26 cellular contexts compared by ENCODE assay signal in the genomic region with DNA sequence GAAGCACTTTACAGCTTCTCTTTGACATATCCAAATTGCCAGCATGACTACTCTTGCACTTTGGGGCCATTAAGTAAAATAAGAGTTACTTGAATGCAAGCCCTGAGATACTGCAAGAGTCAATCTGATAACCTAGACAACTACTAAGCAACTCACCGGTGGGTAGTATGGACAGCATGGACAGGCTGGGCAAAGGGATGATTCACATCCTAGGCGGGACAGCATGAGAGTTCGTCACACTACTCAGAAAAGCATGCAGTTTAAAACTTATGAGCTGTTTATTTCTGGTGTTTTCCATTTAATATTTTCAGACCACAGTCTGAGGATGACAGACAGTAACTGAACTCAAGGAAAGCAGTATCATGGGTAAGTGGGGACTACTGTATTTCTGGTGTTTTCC.
DNase-seq lines count a peak whose midpoint lies in the region; ATAC-seq and TF ChIP-seq lines count a peak whose summit lies in the region.
"Had no signal": no experiment of that assay in that cellular context is flagged by ENCODE, and none has a peak within 500 bp of the region (broad histone marks: within the 10 kb centered on the region; RNA-seq: fewer than 3 reads in every experiment).

No MANE protein-coding gene starts in this region.

- H3K9ac ChIP-seq in mammary epithelial cell (ENCODE audit: insufficient read depth, low read length) = no peak overlapping the region
- H3K9ac ChIP-seq: parathyroid adenoma had no signal

- peaks cover 7% of the 10 kb centered on the region for H3K36me3 ChIP-seq in mammary epithelial cell (ENCODE audit: insufficient read depth, low read length)

- no peak for ATAC-seq in GM19463 (IDR thresholded peaks at IDR 0.05; ENCODE audit: unreplicated experiment)
- ATAC-seq: GM23338, natural killer cell, sciatic nerve had no signal

- no peak overlapping the region for H3K4me3 ChIP-seq in mammary epithelial cell (replicated peaks in 1 of 3; ENCODE audit: insufficient read depth in 1 of 3, low read depth in 2 of 3, low read length in 3 of 3)
- H3K4me3 ChIP-seq: GM23338, SJSA1 had no signal

- intact Hi-C loops in mammary epithelial cell (cut with micrococcal nuclease) = no loop called here
- intact Hi-C loops in posterior vena cava (cut with DNase I) = no loop called here

- H3K4me2 ChIP-seq in mammary epithelial cell (ENCODE audit: insufficient read depth, low read depth, low read length) = no peak overlapping the region
- H3K4me2 ChIP-seq: GM23338 had no signal

- 72% methylated on average over 3 of the region's 3 CpGs for WGBS in mammary epithelial cell (ENCODE audit: low coverage, missing lambda C conversion rate)

- H3K4me1 ChIP-seq in mammary epithelial cell (ENCODE audit: insufficient read depth, low read length) = peaks cover 3% of the 10 kb centered on the region
- H3K4me1 ChIP-seq: parathyroid adenoma, SJSA1 had no signal

- DNase-seq in AG08395 (ENCODE audit: low spot score) (peak; percentile 7), LHCN-M2 (ENCODE audit: low read depth) (peak; percentile 57), mammary epithelial cell (peak; percentile 48), iris pigment epithelial cell (ENCODE audit: low read depth) (peak; percentile 64), NCI-H446 (lab: John Stamatoyannopoulos, UW) (no peak), posterior vena cava (ENCODE audit: low spot score) (no peak), NCI-H1436 treated with DMSO at 0.1 percent for 48 hours (lab: John Stamatoyannopoulos, UW) (no peak)
- DNase-seq: activated CD4-positive, alpha-beta T cell treated with anti-CD3 and anti-CD28 coated beads, Interleukin-2, amount 50 U/mL, for 4 hours; activated naive CD4-positive, alpha-beta T cell; activated T-cell treated with anti-CD3 and anti-CD28 coated beads for 4 hours; CD4-positive, alpha-beta T cell; DMS53; endodermal cell; foreskin melanocyte; hypothalamus; kidney; natural killer cell; NCI-H1105 treated with DMSO at 0.1 percent for 48 hours; NCI-H748 treated with DMSO at 0.1 percent for 48 hours; OCI-M1; stimulated activated CD4-positive, alpha-beta T cell treated with anti-CD3 and anti-CD28 coated beads, Interleukin-1b, Interleukin-23, amount 100 ng/mL, for 48 hours had no signal

- no peaks in the 10 kb centered on the region for H3K27me3 ChIP-seq in mammary epithelial cell (ENCODE audit: insufficient read depth, low read length)
- H3K27me3 ChIP-seq: SJSA1 had no signal

- no peak for TF ChIP-seq CTCF in mammary epithelial cell (conservative IDR thresholded peaks at IDR 0.05 in 1 of 2, IDR thresholded peaks at IDR 0.05 in 1 of 2; ENCODE audit: extremely low read depth in 1 of 2, insufficient read depth in 1 of 2, low read depth in 1 of 2, low read length in 2 of 2)

- in situ Hi-C loops in mammary epithelial cell (cut with MboI; ENCODE audit: low sequenced_read_pairs in 2 of 2) = no loop called here

- no peaks in the 10 kb centered on the region for H3K9me3 ChIP-seq in mammary epithelial cell (replicated peaks; ENCODE audit: insufficient read depth, low read length)
- H3K9me3 ChIP-seq: SJSA1 had no signal

- CTCF ChIA-PET in mammary epithelial cell (lab: Charles Lee; ENCODE audit: low non-redundant PET) = interaction anchor here (0.6 kb wide), 1 partner anchor 729 kb away, joined by 4 read pairs; no protein-coding TSS in a partner anchor

- dilution Hi-C loops in mammary epithelial cell (cut with HindIII; ENCODE audit: low sequenced_read_pairs) = no loop called here

- no peak overlapping the region for H3K27ac ChIP-seq in mammary epithelial cell (ENCODE audit: insufficient read depth, low read depth, low read length)
- H3K27ac ChIP-seq: parathyroid adenoma, SJSA1 had no signal

- H2AFZ ChIP-seq in mammary epithelial cell (ENCODE audit: low read depth, low read length) = no peak overlapping the region
- H2AFZ ChIP-seq: GM23338, parathyroid adenoma had no signal

- no peaks in the 10 kb centered on the region for H3K79me2 ChIP-seq in mammary epithelial cell (ENCODE audit: insufficient read depth, low read length)
- H3K79me2 ChIP-seq: parathyroid adenoma had no signal

- BruUV-seq in mammary epithelial cell (replicated peaks; lab: Mats Ljungman, UMichigan) = no TSS peak

- no peaks in the 10 kb centered on the region for H4K20me1 ChIP-seq in mammary epithelial cell (ENCODE audit: insufficient read depth, low read length)

Comparison
In these comparisons a context has a peak if more than half of its experiments do, and no peak if none do; other contexts are left out.
1. DNase-seq: peak in AG08395 (single experiment), LHCN-M2 (single experiment), mammary epithelial cell (single experiment) and iris pigment epithelial cell (single experiment); none in NCI-H446 (0 of 2), posterior vena cava (single experiment) and NCI-H1436 treated with DMSO at 0.1 percent for 48 hours (single experiment).